13 cellular contexts compared by ENCODE assay signal in genomic region chr9:136401173-136401922, GRCh38. TPM values are rescaled to one million over a fixed set of nuclear protein-coding genes. Genes with fewer than 3 reads are reported as not detected.
DNase-seq lines count a peak whose midpoint lies in the region; ATAC-seq, FAIRE-seq and TF ChIP-seq lines count a peak whose summit lies in the region.
"Had no signal": no experiment of that assay in that cellular context is flagged by ENCODE, and none has a peak within 500 bp of the region (broad histone marks: within the 10 kb centered on the region; RNA-seq: fewer than 3 reads in every experiment).

No MANE protein-coding gene starts in this region.

- no peak for FAIRE-seq in A549 (lab: Jason Lieb, UNC)

- no peaks in the 10 kb centered on the region for H3K27me3 Mint-ChIP-seq in CD8-positive, alpha-beta memory T cell
- no peaks in the 10 kb centered on the region for H3K27me3 Mint-ChIP-seq in WTC11 (ENCODE audit: low read depth)

- H3K9me3 Mint-ChIP-seq in CD8-positive, alpha-beta memory T cell: no peaks in the 10 kb centered on the region
- H3K9me3 Mint-ChIP-seq in WTC11: no peaks in the 10 kb centered on the region

- peaks cover 14% of the 10 kb centered on the region; the same call in 2 of the 3 replicates for H3K4me1 ChIP-seq in A549
- peaks cover 55% of the 10 kb centered on the region for H3K4me1 ChIP-seq in CD8-positive, alpha-beta memory T cell (ENCODE audit: insufficient read depth, low read length)

- POLR2A ChIA-PET in A549 (lab: Yijun Ruan, JAX): interaction anchor here (1.4 to 6.7 kb wide), 3 partner anchors 10 to 38 kb away, joined by 4 to 33 read pairs (median 5); partner anchors contain the start of gene DNLZ
- POLR2A ChIA-PET in CD8-positive, alpha-beta memory T cell (lab: Charles Lee): interaction anchor here (0.5 kb wide), 1 partner anchor 70 kb away, joined by 3 read pairs; no protein-coding TSS in a partner anchor
- POLR2A ChIA-PET in WTC11 (lab: Charles Lee): interaction anchor here (0.7 to 1.5 kb wide), 3 partner anchors 8 to 57 kb away, joined by 3 to 4 read pairs (median 3); no protein-coding TSS in a partner anchor

- H3K27ac Mint-ChIP-seq in CD8-positive, alpha-beta memory T cell: peak overlapping the region in 6 of 8 donors; percentile 36 to 90 (median 81)
- H3K27ac Mint-ChIP-seq in WTC11: peak overlapping the region; percentile 65; the same call in 1 of the 2 replicates

- H3K27ac ChIP-seq in A549: no peak overlapping the region
- H3K27ac ChIP-seq in CD8-positive, alpha-beta memory T cell (ENCODE audit: low read depth, low read length): no peak overlapping the region

- no peak for TF ChIP-seq POLR2A in A549 (IDR thresholded peaks at IDR 0.05; ENCODE audit: low read length)

- no peaks in the 10 kb centered on the region for H3K27me3 ChIP-seq in CD8-positive, alpha-beta memory T cell (ENCODE audit: insufficient read depth, low read length, poor library complexity, severe bottlenecking)
- H3K27me3 ChIP-seq: right atrium auricular region had no signal

- H3K36me3 Mint-ChIP-seq in CD8-positive, alpha-beta memory T cell: peaks cover 0 to 39% (median 2%) of the 10 kb centered on the region in 3 donors
- peaks cover 45% of the 10 kb centered on the region for H3K36me3 Mint-ChIP-seq in WTC11

- WGBS in A549 (ENCODE audit: missing lambda C conversion rate): 92% methylated on average over 18 of the region's 18 CpGs

- TF ChIP-seq CTCF in A549 (IDR thresholded peaks at IDR 0.05): no peak
- no peak for TF ChIP-seq CTCF in WTC11 (IDR thresholded peaks at IDR 0.05)
- no peak for TF ChIP-seq CTCF in epithelial cell of esophagus (IDR thresholded peaks at IDR 0.05; ENCODE audit: insufficient read depth, low read depth, low read length, missing control alignments)

- H3K36me3 ChIP-seq in CD8-positive, alpha-beta memory T cell (ENCODE audit: insufficient read depth, low read length): peaks cover 13% of the 10 kb centered on the region

- H3K4me3 ChIP-seq in A549: no peak overlapping the region
- H3K4me3 ChIP-seq in CD8-positive, alpha-beta memory T cell (ENCODE audit: low read length): no peak overlapping the region
- no peak overlapping the region for H3K4me3 ChIP-seq in epithelial cell of esophagus (ENCODE audit: low read length)

- ATAC-seq in A549 (no peak), WTC11 (no peak), HG03280 (IDR thresholded peaks at IDR 0.05; ENCODE audit: unreplicated experiment) (no peak)

- H3K4me1 Mint-ChIP-seq in CD8-positive, alpha-beta memory T cell: peaks cover 44 to 61% (median 48%) of the 10 kb centered on the region in 3 donors
- peaks cover 9% of the 10 kb centered on the region for H3K4me1 Mint-ChIP-seq in WTC11

- CTCF ChIA-PET in A549 (lab: Yijun Ruan, JAX): interaction anchor here (0.6 to 8.9 kb wide), 28 partner anchors 8 to 326 kb away, joined by 3 to 100 read pairs (median 4); partner anchors contain the start of genes DNLZ, ENTR1 and PMPCA
- CTCF ChIA-PET in CD8-positive, alpha-beta memory T cell (lab: Charles Lee): interaction anchor here (0.7 to 1.8 kb wide), 6 partner anchors 8 to 63 kb away, joined by 3 to 13 read pairs (median 4); partner anchors contain the start of genes DNLZ, ENTR1 and PMPCA
- CTCF ChIA-PET in WTC11 (lab: Charles Lee): interaction anchor here (0.6 to 2.1 kb wide), 18 partner anchors 8 to 285 kb away, joined by 3 to 18 read pairs (median 4); partner anchors contain the start of genes DNLZ, ENTR1 and PMPCA

- no peak for TF ChIP-seq RAD21 in A549 (conservative IDR thresholded peaks at IDR 0.05 in 1 of 2, IDR thresholded peaks at IDR 0.05 in 1 of 2)

- H3K4me3 Mint-ChIP-seq in CD8-positive, alpha-beta memory T cell: peak overlapping the region in 4 of 7 donors; percentile 8 to 74 (median 40)
- H3K4me3 Mint-ChIP-seq in WTC11: no peak overlapping the region

- H3K4me2 ChIP-seq in A549: no peak overlapping the region

- DNase-seq in A549 (ENCODE audit: low read depth in 1 of 2, low spot score in 1 of 2) (no peak), WTC11 (ENCODE audit: low spot score) (no peak), epithelial cell of esophagus (ENCODE audit: low read depth) (peak; percentile 24), NOMO-1 (lab: John Stamatoyannopoulos, UW; ENCODE audit: unreplicated experiment in 2 of 2) (no peak)
- no peak for DNase-seq in CD8-positive, alpha-beta memory T cell
- no peak for DNase-seq in stimulated activated CD4-positive, alpha-beta T cell treated with anti-CD3 and anti-CD28 coated beads, Interleukin-4, amount 100 ng/mL, for 1 hour
- DNase-seq in activated CD4-positive, CD25-positive, alpha-beta regulatory T cell (lab: John Stamatoyannopoulos, UW): no peak
- DNase-seq: amniotic stem cell, C1 segment of cervical spinal cord, Kasumi-1, SK-N-SH had no signal

- H3K9me3 ChIP-seq in A549: no peaks in the 10 kb centered on the region
- no peaks in the 10 kb centered on the region for H3K9me3 ChIP-seq in CD8-positive, alpha-beta memory T cell (ENCODE audit: low read length)
- H3K9me3 ChIP-seq: right atrium auricular region, SK-N-SH had no signal

- TF ChIP-seq EP300 in A549 (IDR thresholded peaks at IDR 0.05): no peak

TF ChIP-seq in A549, 52 proteins besides CTCF, POLR2A, EP300 and RAD21 (continues in another document):
- TF ChIP-seq ELK1 (IDR thresholded peaks at IDR 0.05; ENCODE audit: low read depth, low read length) (no peak), POLR2AphosphoS2 (conservative IDR thresholded peaks at IDR 0.05; ENCODE audit: low read length) (peak; percentile 42; the same call in 1 of the 2 replicates)

TF ChIP-seq in WTC11, 78 proteins besides CTCF, POLR2A, EP300 and RAD21:
- TF ChIP-seq USF2 (CRISPR knock-in tag; IDR thresholded peaks at IDR 0.05): no peak
TF ChIP-seq in WTC11: peak in this region for 0.

RNA-seq across cellular contexts. Expression of gene SNAPC4, which starts 1.4 kb away (rescaled TPM):
- 2.7 and 3.1 TPM in 2 replicates for polyA plus RNA-seq in A549 (2011; rRNA removed)
- 5.2 and 6.4 TPM in 2 replicates for polyA plus RNA-seq in A549 (2012; cell fraction: cytosol; rRNA removed)
- 25.6 and 36.1 TPM in 2 replicates for polyA plus RNA-seq in A549 (2012; cell fraction: nucleus; rRNA removed)
- 10.1 to 10.8 TPM (median 10.3 TPM) in 3 replicates for polyA plus RNA-seq in A549 (2017; fragmentation: RNase III; extraction: RNeasy Plus Mini Kit Qiagen cat#74134 plus additional on column Dnase treatment)
- polyA minus RNA-seq in A549 (2011; rRNA and poly(A)+ RNA removed): 4.5 and 4.6 TPM in 2 replicates
- 10 to 100 TPM; 22.1 to 23.6 TPM for total RNA-seq in CD8-positive, alpha-beta memory T cell
- polyA plus RNA-seq in CD8-positive, alpha-beta memory T cell: 2.6 TPM
- 18.9 to 22.8 TPM (median 20.0 TPM) in 3 replicates for total RNA-seq in WTC11 (2021)

RNA-seq across cellular contexts. Expression of gene ENTR1, which starts 9.1 kb away (rescaled TPM):
- 69.0 and 75.8 TPM in 2 replicates for polyA plus RNA-seq in A549 (2011; rRNA removed)
- polyA plus RNA-seq in A549 (2012; cell fraction: cytosol; rRNA removed): 63.5 and 69.5 TPM in 2 replicates
- polyA plus RNA-seq in A549 (2012; cell fraction: nucleus; rRNA removed): 123 and 138 TPM in 2 replicates
- 63.8 to 67.4 TPM (median 66.7 TPM) in 3 replicates for polyA plus RNA-seq in A549 (2017; fragmentation: RNase III; extraction: RNeasy Plus Mini Kit Qiagen cat#74134 plus additional on column Dnase treatment)
- polyA minus RNA-seq in A549 (2011; rRNA and poly(A)+ RNA removed): 26.5 and 42.7 TPM in 2 replicates
- total RNA-seq in CD8-positive, alpha-beta memory T cell: 10 to 100 TPM; 52.2 to 55.5 TPM
- polyA plus RNA-seq in CD8-positive, alpha-beta memory T cell: 13.1 TPM
- total RNA-seq in WTC11 (2021): 102 to 140 TPM (median 103 TPM) in 3 replicates

RNA-seq across cellular contexts. Expression of gene PMPCA, which starts 9.1 kb away (rescaled TPM):
- polyA plus RNA-seq in A549 (2011; rRNA removed) (53.4 and 71.1 TPM in 2 replicates), A549 (2017; fragmentation: RNase III; extraction: RNeasy Plus Mini Kit Qiagen cat#74134 plus additional on column Dnase treatment) (83.0 to 101 TPM (median 89.2 TPM) in 3 replicates)
- 86.8 and 91.7 TPM in 2 replicates for polyA plus RNA-seq in A549 (2012; cell fraction: cytosol; rRNA removed)
- polyA plus RNA-seq in A549 (2012; cell fraction: nucleus; rRNA removed): 204 and 211 TPM in 2 replicates
- 34.5 and 38.2 TPM in 2 replicates for polyA minus RNA-seq in A549 (2011; rRNA and poly(A)+ RNA removed)
- total RNA-seq in CD8-positive, alpha-beta memory T cell: 100 to 1,000 TPM in 1 of 2 experiments, 10 to 100 TPM in 1; 96.4 to 101 TPM
- 39.2 TPM for polyA plus RNA-seq in CD8-positive, alpha-beta memory T cell
- 77.0 to 103 TPM (median 79.2 TPM) in 3 replicates for total RNA-seq in WTC11 (2021)

RNA-seq across cellular contexts. Expression of gene CARD9, which starts 27.9 kb away (rescaled TPM):
- polyA plus RNA-seq in A549 (2011; rRNA removed): 0.21 and 0.25 TPM in 2 replicates
- polyA plus RNA-seq in A549 (2012; cell fraction: cytosol; rRNA removed): 0.66 and 0.70 TPM in 2 replicates
- polyA plus RNA-seq in A549 (2012; cell fraction: nucleus; rRNA removed): 3.4 and 5.5 TPM in 2 replicates
- 0.94 to 1.2 TPM (median 0.94 TPM) in 3 replicates for polyA plus RNA-seq in A549 (2017; fragmentation: RNase III; extraction: RNeasy Plus Mini Kit Qiagen cat#74134 plus additional on column Dnase treatment)
- 0.05 and 2.3 TPM in 2 replicates for polyA minus RNA-seq in A549 (2011; rRNA and poly(A)+ RNA removed)
- total RNA-seq in CD8-positive, alpha-beta memory T cell: 1 to 10 TPM; 1.4 to 1.5 TPM
- polyA plus RNA-seq in CD8-positive, alpha-beta memory T cell: not detected
- total RNA-seq in WTC11 (2021): 0.76 to 0.96 TPM (median 0.96 TPM) in 3 replicates

RNA-seq across cellular contexts. Expression of gene DNLZ, which starts 37.8 kb away (rescaled TPM):
- polyA plus RNA-seq in A549 (2011; rRNA removed) (5.1 and 8.0 TPM in 2 replicates), A549 (2017; fragmentation: RNase III; extraction: RNeasy Plus Mini Kit Qiagen cat#74134 plus additional on column Dnase treatment) (19.0 to 19.9 TPM (median 19.1 TPM) in 3 replicates)
- polyA plus RNA-seq in A549 (2012; cell fraction: cytosol; rRNA removed): 48.0 and 53.1 TPM in 2 replicates
- 55.1 and 58.4 TPM in 2 replicates for polyA plus RNA-seq in A549 (2012; cell fraction: nucleus; rRNA removed)
- polyA minus RNA-seq in A549 (2011; rRNA and poly(A)+ RNA removed): 2.1 and 2.4 TPM in 2 replicates
- total RNA-seq in CD8-positive, alpha-beta memory T cell: 10 to 100 TPM; 40.6 to 43.0 TPM
- 65.6 TPM for polyA plus RNA-seq in CD8-positive, alpha-beta memory T cell
- total RNA-seq in WTC11 (2021): 13.5 to 17.2 TPM (median 15.0 TPM) in 3 replicates
